1 cellular context compared by ENCODE assay signal in genomic region chr13:33817843-33818661, GRCh38.
TF ChIP-seq lines count a peak whose summit lies in the region.

Gene RFC3, plus strand, starts transcription at chr13:33818149. Its CDS starts 30 bp downstream, at chr13:33818179.

TF ChIP-seq in HepG2, 621 proteins besides CTCF, POLR2A, EP300 and RAD21 (continued from another document):
- no peak for TF ChIP-seq HIC2 (CRISPR knock-in tag; IDR thresholded peaks at IDR 0.05; ENCODE audit: low read depth)
- TF ChIP-seq, protein P1, sequence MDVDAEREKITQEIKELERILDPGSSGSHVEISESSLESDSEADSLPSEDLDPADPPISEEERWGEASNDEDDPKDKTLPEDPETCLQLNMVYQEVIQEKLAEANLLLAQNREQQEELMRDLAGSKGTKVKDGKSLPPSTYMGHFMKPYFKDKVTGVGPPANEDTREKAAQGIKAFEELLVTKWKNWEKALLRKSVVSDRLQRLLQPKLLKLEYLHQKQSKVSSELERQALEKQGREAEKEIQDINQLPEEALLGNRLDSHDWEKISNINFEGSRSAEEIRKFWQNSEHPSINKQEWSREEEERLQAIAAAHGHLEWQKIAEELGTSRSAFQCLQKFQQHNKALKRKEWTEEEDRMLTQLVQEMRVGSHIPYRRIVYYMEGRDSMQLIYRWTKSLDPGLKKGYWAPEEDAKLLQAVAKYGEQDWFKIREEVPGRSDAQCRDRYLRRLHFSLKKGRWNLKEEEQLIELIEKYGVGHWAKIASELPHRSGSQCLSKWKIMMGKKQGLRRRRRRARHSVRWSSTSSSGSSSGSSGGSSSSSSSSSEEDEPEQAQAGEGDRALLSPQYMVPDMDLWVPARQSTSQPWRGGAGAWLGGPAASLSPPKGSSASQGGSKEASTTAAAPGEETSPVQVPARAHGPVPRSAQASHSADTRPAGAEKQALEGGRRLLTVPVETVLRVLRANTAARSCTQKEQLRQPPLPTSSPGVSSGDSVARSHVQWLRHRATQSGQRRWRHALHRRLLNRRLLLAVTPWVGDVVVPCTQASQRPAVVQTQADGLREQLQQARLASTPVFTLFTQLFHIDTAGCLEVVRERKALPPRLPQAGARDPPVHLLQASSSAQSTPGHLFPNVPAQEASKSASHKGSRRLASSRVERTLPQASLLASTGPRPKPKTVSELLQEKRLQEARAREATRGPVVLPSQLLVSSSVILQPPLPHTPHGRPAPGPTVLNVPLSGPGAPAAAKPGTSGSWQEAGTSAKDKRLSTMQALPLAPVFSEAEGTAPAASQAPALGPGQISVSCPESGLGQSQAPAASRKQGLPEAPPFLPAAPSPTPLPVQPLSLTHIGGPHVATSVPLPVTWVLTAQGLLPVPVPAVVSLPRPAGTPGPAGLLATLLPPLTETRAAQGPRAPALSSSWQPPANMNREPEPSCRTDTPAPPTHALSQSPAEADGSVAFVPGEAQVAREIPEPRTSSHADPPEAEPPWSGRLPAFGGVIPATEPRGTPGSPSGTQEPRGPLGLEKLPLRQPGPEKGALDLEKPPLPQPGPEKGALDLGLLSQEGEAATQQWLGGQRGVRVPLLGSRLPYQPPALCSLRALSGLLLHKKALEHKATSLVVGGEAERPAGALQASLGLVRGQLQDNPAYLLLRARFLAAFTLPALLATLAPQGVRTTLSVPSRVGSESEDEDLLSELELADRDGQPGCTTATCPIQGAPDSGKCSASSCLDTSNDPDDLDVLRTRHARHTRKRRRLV (CRISPR knock-in tag; IDR thresholded peaks at IDR 0.05): peak; percentile 55; the same call in 1 of the 2 replicates
- TF ChIP-seq KDM1A (CRISPR knock-in tag; IDR thresholded peaks at IDR 0.05): no peak
- peak; percentile 55; the same call in 1 of the 2 replicates for TF ChIP-seq ISL2 (CRISPR knock-in tag; IDR thresholded peaks at IDR 0.05)
- TF ChIP-seq ZNF772 (CRISPR knock-in tag; IDR thresholded peaks at IDR 0.05): peak; percentile 77; the same call in 1 of the 2 replicates
- TF ChIP-seq, protein P2, sequence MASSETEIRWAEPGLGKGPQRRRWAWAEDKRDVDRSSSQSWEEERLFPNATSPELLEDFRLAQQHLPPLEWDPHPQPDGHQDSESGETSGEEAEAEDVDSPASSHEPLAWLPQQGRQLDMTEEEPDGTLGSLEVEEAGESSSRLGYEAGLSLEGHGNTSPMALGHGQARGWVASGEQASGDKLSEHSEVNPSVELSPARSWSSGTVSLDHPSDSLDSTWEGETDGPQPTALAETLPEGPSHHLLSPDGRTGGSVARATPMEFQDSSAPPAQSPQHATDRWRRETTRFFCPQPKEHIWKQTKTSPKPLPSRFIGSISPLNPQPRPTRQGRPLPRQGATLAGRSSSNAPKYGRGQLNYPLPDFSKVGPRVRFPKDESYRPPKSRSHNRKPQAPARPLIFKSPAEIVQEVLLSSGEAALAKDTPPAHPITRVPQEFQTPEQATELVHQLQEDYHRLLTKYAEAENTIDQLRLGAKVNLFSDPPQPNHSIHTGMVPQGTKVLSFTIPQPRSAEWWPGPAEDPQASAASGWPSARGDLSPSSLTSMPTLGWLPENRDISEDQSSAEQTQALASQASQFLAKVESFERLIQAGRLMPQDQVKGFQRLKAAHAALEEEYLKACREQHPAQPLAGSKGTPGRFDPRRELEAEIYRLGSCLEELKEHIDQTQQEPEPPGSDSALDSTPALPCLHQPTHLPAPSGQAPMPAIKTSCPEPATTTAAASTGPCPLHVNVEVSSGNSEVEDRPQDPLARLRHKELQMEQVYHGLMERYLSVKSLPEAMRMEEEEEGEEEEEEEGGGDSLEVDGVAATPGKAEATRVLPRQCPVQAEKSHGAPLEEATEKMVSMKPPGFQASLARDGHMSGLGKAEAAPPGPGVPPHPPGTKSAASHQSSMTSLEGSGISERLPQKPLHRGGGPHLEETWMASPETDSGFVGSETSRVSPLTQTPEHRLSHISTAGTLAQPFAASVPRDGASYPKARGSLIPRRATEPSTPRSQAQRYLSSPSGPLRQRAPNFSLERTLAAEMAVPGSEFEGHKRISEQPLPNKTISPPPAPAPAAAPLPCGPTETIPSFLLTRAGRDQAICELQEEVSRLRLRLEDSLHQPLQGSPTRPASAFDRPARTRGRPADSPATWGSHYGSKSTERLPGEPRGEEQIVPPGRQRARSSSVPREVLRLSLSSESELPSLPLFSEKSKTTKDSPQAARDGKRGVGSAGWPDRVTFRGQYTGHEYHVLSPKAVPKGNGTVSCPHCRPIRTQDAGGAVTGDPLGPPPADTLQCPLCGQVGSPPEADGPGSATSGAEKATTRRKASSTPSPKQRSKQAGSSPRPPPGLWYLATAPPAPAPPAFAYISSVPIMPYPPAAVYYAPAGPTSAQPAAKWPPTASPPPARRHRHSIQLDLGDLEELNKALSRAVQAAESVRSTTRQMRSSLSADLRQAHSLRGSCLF (CRISPR knock-in tag; IDR thresholded peaks at IDR 0.05; ENCODE audit: borderline replicate concordance): no peak
- no peak for TF ChIP-seq ZNF512 (CRISPR knock-in tag; IDR thresholded peaks at IDR 0.05)
- TF ChIP-seq HOXA5 (CRISPR knock-in tag; IDR thresholded peaks at IDR 0.05): no peak
- TF ChIP-seq KDM2A (CRISPR knock-in tag; IDR thresholded peaks at IDR 0.05; ENCODE audit: borderline replicate concordance, low read depth): peak; percentile 75; the same call in 1 of the 2 replicates
- peak; percentile 93 for TF ChIP-seq ZNF589 (CRISPR knock-in tag; conservative IDR thresholded peaks at IDR 0.05)
- peak; percentile 90 for TF ChIP-seq SPEN (CRISPR knock-in tag; IDR thresholded peaks at IDR 0.05; ENCODE audit: low read depth)
- TF ChIP-seq ZNF720 (CRISPR knock-in tag; IDR thresholded peaks at IDR 0.05): no peak
- peak; percentile 69; the same call in 1 of the 2 replicates for TF ChIP-seq JDP2 (CRISPR knock-in tag; IDR thresholded peaks at IDR 0.05; ENCODE audit: borderline replicate concordance)
- no peak for TF ChIP-seq ZBTB8A (CRISPR knock-in tag; IDR thresholded peaks at IDR 0.05; ENCODE audit: borderline replicate concordance, low read depth)
- TF ChIP-seq, protein P3, sequence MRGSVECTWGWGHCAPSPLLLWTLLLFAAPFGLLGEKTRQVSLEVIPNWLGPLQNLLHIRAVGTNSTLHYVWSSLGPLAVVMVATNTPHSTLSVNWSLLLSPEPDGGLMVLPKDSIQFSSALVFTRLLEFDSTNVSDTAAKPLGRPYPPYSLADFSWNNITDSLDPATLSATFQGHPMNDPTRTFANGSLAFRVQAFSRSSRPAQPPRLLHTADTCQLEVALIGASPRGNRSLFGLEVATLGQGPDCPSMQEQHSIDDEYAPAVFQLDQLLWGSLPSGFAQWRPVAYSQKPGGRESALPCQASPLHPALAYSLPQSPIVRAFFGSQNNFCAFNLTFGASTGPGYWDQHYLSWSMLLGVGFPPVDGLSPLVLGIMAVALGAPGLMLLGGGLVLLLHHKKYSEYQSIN (CRISPR knock-in tag; IDR thresholded peaks at IDR 0.05; ENCODE audit: borderline replicate concordance): no peak
- peak; percentile 78 for TF ChIP-seq CBX1 (IDR thresholded peaks at IDR 0.05; ENCODE audit: low read depth)
